ENCODE assay signal across 11 cellular contexts in genomic region chr3:189276481-189277190, GRCh38.
DNase-seq lines count a peak whose midpoint lies in the region; ATAC-seq and TF ChIP-seq lines count a peak whose summit lies in the region.
"Had no signal": no experiment of that assay in that cellular context is flagged by ENCODE, and none has a peak within 500 bp of the region (broad histone marks: within the 10 kb centered on the region; RNA-seq: fewer than 3 reads in every experiment).

No MANE protein-coding gene starts in this region.

- intact Hi-C loops in Right ventricle myocardium superior (cut with DNase I) (no loop called here), uterus (cut with DNase I; ENCODE audit: low total_unique reads) (no loop called here)

- ATAC-seq in Right ventricle myocardium superior (ENCODE audit: poor library complexity) (peak; percentile 68), GM18870 (IDR thresholded peaks at IDR 0.05; ENCODE audit: unreplicated experiment) (no peak)

- H3K4me3 Mint-ChIP-seq in chondrocyte (ENCODE audit: unreplicated experiment), result no peak overlapping the region

- H3K4me3 ChIP-seq in right atrium auricular region (no peak overlapping the region), uterus (no peak overlapping the region)
- H3K4me3 ChIP-seq: psoas muscle had no signal

- H3K36me3 Mint-ChIP-seq in chondrocyte (ENCODE audit: low read depth), result no peaks in the 10 kb centered on the region

- no peak overlapping the region for H3K27ac ChIP-seq in right atrium auricular region
- peak overlapping the region in 1 of 2 donors; percentile 13 for H3K27ac ChIP-seq in uterus
- H3K27ac ChIP-seq: psoas muscle had no signal

- DNase-seq in Right ventricle myocardium superior (no peak), right atrium auricular region (ENCODE audit: low spot score) (no peak), SIG-M5 treated with dmso at 0.1 percent for 504 hours (lab: John Stamatoyannopoulos, UW; ENCODE audit: unreplicated experiment) (peak; percentile 99), glomerular visceral epithelial cell (ENCODE audit: extremely low spot score) (peak; percentile 54), NK-92 (lab: John Stamatoyannopoulos, UW; ENCODE audit: unreplicated experiment) (no peak), uterus (no peak), chondrocyte (ENCODE audit: low spot score) (no peak)
- DNase-seq: cortex of kidney, DMS53, psoas muscle had no signal

- H3K27ac Mint-ChIP-seq in chondrocyte (ENCODE audit: unreplicated experiment), result no peak overlapping the region

- H3K36me3 ChIP-seq in right atrium auricular region (no peaks in the 10 kb centered on the region), uterus (no peaks in the 10 kb centered on the region)

- peaks cover 18% of the 10 kb centered on the region for H3K4me1 Mint-ChIP-seq in chondrocyte (ENCODE audit: low read depth)

- TF ChIP-seq POLR2A in uterus (IDR thresholded peaks at IDR 0.05), result no peak

- H3K9me3 ChIP-seq in right atrium auricular region, result no peaks in the 10 kb centered on the region
- no peaks in the 10 kb centered on the region for H3K9me3 ChIP-seq in uterus
- H3K9me3 ChIP-seq: psoas muscle had no signal

- H3K27me3 Mint-ChIP-seq in chondrocyte (ENCODE audit: low read depth), result peaks cover 2% of the 10 kb centered on the region

- no peaks in the 10 kb centered on the region for H3K9me3 Mint-ChIP-seq in chondrocyte (ENCODE audit: low read depth)

- H3K27me3 ChIP-seq in right atrium auricular region (no peaks in the 10 kb centered on the region), uterus (no peaks in the 10 kb centered on the region)

- TF ChIP-seq CTCF in right atrium auricular region (IDR thresholded peaks at IDR 0.05), result no peak
- no peak for TF ChIP-seq CTCF in uterus (IDR thresholded peaks at IDR 0.05)
- TF ChIP-seq CTCF in chondrocyte (IDR thresholded peaks at IDR 0.05), result no peak

- H3K4me1 ChIP-seq in right atrium auricular region (no peaks in the 10 kb centered on the region), uterus (peaks cover 0 to 3% of the 10 kb centered on the region in 2 donors)

Comparison
In these comparisons a context has a peak if more than half of its experiments do, and no peak if none do; other contexts are left out.
1. DNase-seq: peak in SIG-M5 treated with dmso at 0.1 percent for 504 hours (single experiment) and glomerular visceral epithelial cell (single experiment); none in Right ventricle myocardium superior (single experiment), right atrium auricular region (single experiment), NK-92 (single experiment), uterus (0 of 2) and chondrocyte (single experiment).